Comparison of ENCODE assay signal across 13 cellular contexts in genomic region chr17:6638046-6638908, GRCh38. TPM values are rescaled to one million over a fixed set of nuclear protein-coding genes. Genes with fewer than 3 reads are reported as not detected.
A peak's percentile ranks its signal among the peaks of the same experiment; 100 is the strongest.
DNase-seq lines count a peak whose midpoint lies in the region; ATAC-seq and TF ChIP-seq lines count a peak whose summit lies in the region.
"Had no signal": no experiment of that assay in that cellular context is flagged by ENCODE, and none has a peak within 500 bp of the region (broad histone marks: within the 10 kb centered on the region; RNA-seq: fewer than 3 reads in every experiment).

No MANE protein-coding gene starts in this region.

- peak overlapping the region; percentile 37 for H3K27ac Mint-ChIP-seq in activated CD4-positive, alpha-beta T cell treated with anti-CD3 and anti-CD28 coated beads, Interleukin-2, amount 10 ng/mL, durations not matched to agents 24 days and 14 days
- H3K27ac Mint-ChIP-seq in effector memory CD8-positive, alpha-beta T cell = peak overlapping the region; percentile 95 to 96
- H3K27ac Mint-ChIP-seq in progenitor cell of endocrine pancreas = peak overlapping the region; percentile 99

- H3K36me3 Mint-ChIP-seq in activated CD4-positive, alpha-beta T cell treated with anti-CD3 and anti-CD28 coated beads, Interleukin-2, amount 10 ng/mL, durations not matched to agents 24 days and 14 days (ENCODE audit: low read depth) = peaks cover 30% of the 10 kb centered on the region
- peaks cover 48% of the 10 kb centered on the region for H3K36me3 Mint-ChIP-seq in effector memory CD8-positive, alpha-beta T cell (ENCODE audit: insufficient read depth)
- H3K36me3 Mint-ChIP-seq in progenitor cell of endocrine pancreas (ENCODE audit: insufficient read depth) = peaks cover 13% of the 10 kb centered on the region

- intact Hi-C loops in activated CD4-positive, alpha-beta T cell treated with anti-CD3 and anti-CD28 coated beads, Interleukin-2, amount 10 ng/mL, durations not matched to agents 24 days and 14 days (cut with micrococcal nuclease) = no loop called here
- intact Hi-C loops in left colon (cut with DNase I, micrococcal nuclease) = no loop called here

- peaks cover 31% of the 10 kb centered on the region for H3K36me3 ChIP-seq in OCI-LY1 (ENCODE audit: insufficient read depth, low read length)

- H3F3A ChIP-seq in OCI-LY1 (ENCODE audit: insufficient read depth, low read length) = no peaks in the 10 kb centered on the region; the same call in none of the 2 replicates

- peaks cover 31% of the 10 kb centered on the region for H3K4me1 ChIP-seq in OCI-LY1 (ENCODE audit: insufficient read depth, low read length, severe bottlenecking)

- H2AFZ ChIP-seq in OCI-LY1 (ENCODE audit: low read length) = no peak overlapping the region

- no peaks in the 10 kb centered on the region for H3K27me3 Mint-ChIP-seq in activated CD4-positive, alpha-beta T cell treated with anti-CD3 and anti-CD28 coated beads, Interleukin-2, amount 10 ng/mL, durations not matched to agents 24 days and 14 days
- H3K27me3 Mint-ChIP-seq in effector memory CD8-positive, alpha-beta T cell = no peaks in the 10 kb centered on the region
- no peaks in the 10 kb centered on the region for H3K27me3 Mint-ChIP-seq in progenitor cell of endocrine pancreas

- peaks cover 6% of the 10 kb centered on the region; the same call in 1 of the 2 replicates for H3K79me2 ChIP-seq in OCI-LY1 (ENCODE audit: insufficient read depth, low read length)

- H3K27me3 ChIP-seq in OCI-LY1 (ENCODE audit: insufficient read depth, low read length) = no peaks in the 10 kb centered on the region
- H3K27me3 ChIP-seq: upper lobe of left lung had no signal

- H3K9me3 ChIP-seq in OCI-LY1 (ENCODE audit: low read length) = 0 out of 2 replicates have a peak, but pooled peaks cover 3% of the 10 kb centered on the region
- H3K9me3 ChIP-seq: upper lobe of left lung had no signal

- no peak overlapping the region for H3K27ac ChIP-seq in OCI-LY1 (ENCODE audit: low read depth, low read length, poor library complexity, severe bottlenecking)

- TF ChIP-seq CTCF in OCI-LY1 (IDR thresholded peaks at IDR 0.05; ENCODE audit: low read length) = no peak
- no peak for TF ChIP-seq CTCF in progenitor cell of endocrine pancreas (IDR thresholded peaks at IDR 0.05; ENCODE audit: unreplicated experiment)

- no peaks in the 10 kb centered on the region for H3K9me3 Mint-ChIP-seq in activated CD4-positive, alpha-beta T cell treated with anti-CD3 and anti-CD28 coated beads, Interleukin-2, amount 10 ng/mL, durations not matched to agents 24 days and 14 days
- no peaks in the 10 kb centered on the region for H3K9me3 Mint-ChIP-seq in effector memory CD8-positive, alpha-beta T cell
- no peaks in the 10 kb centered on the region for H3K9me3 Mint-ChIP-seq in progenitor cell of endocrine pancreas (ENCODE audit: low read depth)

- peak overlapping the region; percentile 99; the same call in 1 of the 2 replicates for H3K9ac ChIP-seq in OCI-LY1 (ENCODE audit: low read length)

- DNase-seq in activated CD4-positive, alpha-beta T cell treated with anti-CD3 and anti-CD28 coated beads, Interleukin-2, amount 10 ng/mL, durations not matched to agents 24 days and 14 days = no peak
- DNase-seq in activated CD4-positive, alpha-beta T cell treated with anti-CD3 and anti-CD28 coated beads, Interleukin-2, amount 50 U/mL, for 4 hours = no peak
- no peak for DNase-seq in effector memory CD8-positive, alpha-beta T cell
- no peak for DNase-seq in progenitor cell of endocrine pancreas (ENCODE audit: low spot score, unreplicated experiment)
- no peak for DNase-seq in amniotic stem cell (lab: John Stamatoyannopoulos, UW)
- no peak for DNase-seq in left colon
- DNase-seq: activated effector memory CD4-positive, alpha-beta T cell treated with anti-CD3 and anti-CD28 coated beads, Interleukin-2, amount 50 U/mL, for 16 hours; Kasumi-1; NCI-H69; occipital lobe had no signal

- H3K9me2 ChIP-seq in OCI-LY1 (ENCODE audit: low read depth, low read length) = no peaks in the 10 kb centered on the region

- no peaks in the 10 kb centered on the region for H4K20me1 ChIP-seq in OCI-LY1 (ENCODE audit: insufficient read depth, low read length)

- ATAC-seq in effector memory CD8-positive, alpha-beta T cell (replicated peaks) = no peak
- ATAC-seq in GM18868 (IDR thresholded peaks at IDR 0.05; ENCODE audit: unreplicated experiment) (no peak), left colon (no peak)

- peaks cover 43% of the 10 kb centered on the region for H3K4me1 Mint-ChIP-seq in activated CD4-positive, alpha-beta T cell treated with anti-CD3 and anti-CD28 coated beads, Interleukin-2, amount 10 ng/mL, durations not matched to agents 24 days and 14 days
- peaks cover 36 to 64% of the 10 kb centered on the region in 2 donors for H3K4me1 Mint-ChIP-seq in effector memory CD8-positive, alpha-beta T cell (ENCODE audit: low read depth in 2 of 2)
- H3K4me1 Mint-ChIP-seq in progenitor cell of endocrine pancreas (ENCODE audit: low read depth) = peaks cover 21% of the 10 kb centered on the region

- H3K4me3 ChIP-seq in OCI-LY1 (ENCODE audit: low read depth, low read length, poor library complexity, severe bottlenecking) = peak overlapping the region; percentile 88

- peak overlapping the region; percentile 60 for H3K4me3 Mint-ChIP-seq in activated CD4-positive, alpha-beta T cell treated with anti-CD3 and anti-CD28 coated beads, Interleukin-2, amount 10 ng/mL, durations not matched to agents 24 days and 14 days
- H3K4me3 Mint-ChIP-seq in effector memory CD8-positive, alpha-beta T cell = peak overlapping the region; percentile 94 to 96
- peak overlapping the region; percentile 95 for H3K4me3 Mint-ChIP-seq in progenitor cell of endocrine pancreas (ENCODE audit: low read depth)

- peak overlapping the region; percentile 98 for H3K4me2 ChIP-seq in OCI-LY1 (ENCODE audit: low read length)

RNA-seq across cellular contexts. Expression of gene KIAA0753, which starts 2.2 kb away (rescaled TPM):
- total RNA-seq in activated CD4-positive, alpha-beta T cell treated with anti-CD3 and anti-CD28 coated beads, Interleukin-2, amount 10 ng/mL, durations not matched to agents 24 days and 14 days = 20.9 and 23.9 TPM in 2 replicates
- total RNA-seq in progenitor cell of endocrine pancreas (55.9 and 58.2 TPM in 2 replicates), left colon (10 to 100 TPM; 14.1 to 15.8 TPM)

RNA-seq across cellular contexts. Expression of gene TXNDC17, which starts 2.6 kb away (rescaled TPM):
- 92.7 and 102 TPM in 2 replicates for total RNA-seq in activated CD4-positive, alpha-beta T cell treated with anti-CD3 and anti-CD28 coated beads, Interleukin-2, amount 10 ng/mL, durations not matched to agents 24 days and 14 days
- total RNA-seq in progenitor cell of endocrine pancreas (104 and 105 TPM in 2 replicates), left colon (100 to 1,000 TPM; 135 to 151 TPM)

RNA-seq across cellular contexts. Expression of gene MED31, which starts 13.1 kb away (rescaled TPM):
- total RNA-seq in activated CD4-positive, alpha-beta T cell treated with anti-CD3 and anti-CD28 coated beads, Interleukin-2, amount 10 ng/mL, durations not matched to agents 24 days and 14 days = 24.3 and 25.7 TPM in 2 replicates
- total RNA-seq in progenitor cell of endocrine pancreas (17.8 and 18.2 TPM in 2 replicates), left colon (10 to 100 TPM in 1 of 2 donors, 1 to 10 TPM in 1; 9.2 to 11.3 TPM)

RNA-seq across cellular contexts. Expression of gene C17orf100, which starts 13.3 kb away (rescaled TPM):
- total RNA-seq in activated CD4-positive, alpha-beta T cell treated with anti-CD3 and anti-CD28 coated beads, Interleukin-2, amount 10 ng/mL, durations not matched to agents 24 days and 14 days = 1.8 and 1.9 TPM in 2 replicates
- total RNA-seq in progenitor cell of endocrine pancreas (6.1 TPM in 2 replicates), left colon (1 to 10 TPM; 2.0 to 3.2 TPM)

Comparison
In these comparisons a context has a peak if more than half of its experiments do, and no peak if none do; other contexts are left out.
1. H3K27ac Mint-ChIP-seq: peak in every context shown above with its lines; median percentile 99 in progenitor cell of endocrine pancreas; 96 in effector memory CD8-positive, alpha-beta T cell; 37 in activated CD4-positive, alpha-beta T cell treated with anti-CD3 and anti-CD28 coated beads, Interleukin-2, amount 10 ng/mL, durations not matched to agents 24 days and 14 days.